Comparison of ENCODE assay signal across 23 cellular contexts in the genomic region with DNA sequence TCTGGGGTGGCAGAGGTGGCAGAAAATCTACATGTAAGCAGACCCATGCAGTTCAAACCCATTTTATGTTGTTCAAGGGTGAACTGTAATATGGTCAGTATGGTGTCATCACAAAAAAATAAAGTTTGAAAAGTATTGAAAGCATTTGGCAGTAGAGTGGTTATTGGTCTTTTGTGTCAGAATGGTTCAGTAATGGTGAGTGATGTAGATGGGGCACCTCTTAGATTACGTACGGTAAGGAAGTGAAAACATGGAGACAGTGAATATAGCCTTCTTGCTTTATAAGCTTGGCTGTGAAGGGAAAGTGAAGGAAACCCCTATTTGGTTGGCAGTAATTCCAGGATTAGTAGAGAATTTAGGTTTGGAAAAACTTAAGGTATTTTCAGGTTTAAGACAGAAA. TPM values are rescaled to one million over a fixed set of nuclear protein-coding genes. Genes with fewer than 3 reads are reported as not detected.
DNase-seq lines count a peak whose midpoint lies in the region; ATAC-seq, FAIRE-seq and TF ChIP-seq lines count a peak whose summit lies in the region.
"Had no signal": no experiment of that assay in that cellular context is flagged by ENCODE, and none has a peak within 500 bp of the region (broad histone marks: within the 10 kb centered on the region; RNA-seq: fewer than 3 reads in every experiment).

No MANE protein-coding gene starts in this region.

- BruUV-seq in MCF 10A (replicated peaks; lab: Mats Ljungman, UMichigan) = no TSS peak

- peaks cover 0 to 2% of the 10 kb centered on the region in 2 experiments for H4K20me1 ChIP-seq in H1 (replicated peaks in 1 of 2; ENCODE audit: control insufficient read depth in 1 of 2, insufficient read depth in 2 of 2, low read length in 2 of 2)
- H4K20me1 ChIP-seq: BLaER1 had no signal

- TF ChIP-seq POLR2A in breast epithelium (IDR thresholded peaks at IDR 0.05) (no peak), H1 (IDR thresholded peaks at IDR 0.05; ENCODE audit: control extremely low read depth in 1 of 2, low read depth in 2 of 2, low read length in 2 of 2) (no peak), lower leg skin (IDR thresholded peaks at IDR 0.05) (no peak)

- H3K36me3 Mint-ChIP-seq in MCF 10A (ENCODE audit: insufficient read depth, unreplicated experiment) = peaks cover 79% of the 10 kb centered on the region
- H3K36me3 Mint-ChIP-seq in CD8-positive, alpha-beta memory T cell = peaks cover 4 to 82% (median 22%) of the 10 kb centered on the region in 3 donors
- H3K36me3 Mint-ChIP-seq in stimulated activated memory B cell treated with anti-CD40 and anti-IgM and Interleukin-4, amounts not matched to agents 10 μg/mL and 1 μg/mL and 100 μg/mL, for 72 hours = peaks cover 55% of the 10 kb centered on the region

- H3K4me1 ChIP-seq in breast epithelium (no peaks in the 10 kb centered on the region), H1 (replicated peaks in 1 of 4; ENCODE audit: control insufficient read depth in 3 of 4, insufficient read depth in 4 of 4, low read length in 3 of 4) (no peaks in the 10 kb centered on the region), mucosa of descending colon (ENCODE audit: low read depth) (no peaks in the 10 kb centered on the region)
- no peaks in the 10 kb centered on the region for H3K4me1 ChIP-seq in CD8-positive, alpha-beta memory T cell (ENCODE audit: insufficient read depth, low read length)
- H3K4me1 ChIP-seq: BLaER1 had no signal

- TF ChIP-seq RAD21 in H1 (IDR thresholded peaks at IDR 0.05 in 1 of 2, conservative IDR thresholded peaks at IDR 0.05 in 1 of 2; ENCODE audit: low read depth in 2 of 2, low read length in 2 of 2) = no peak

- no peak overlapping the region for H3K4ac ChIP-seq in H1 (replicated peaks; ENCODE audit: insufficient read length, low read depth, low read length)

- H3K36me3 ChIP-seq in breast epithelium (peaks cover 23% of the 10 kb centered on the region), H1 (ENCODE audit: control insufficient read depth in 2 of 4, insufficient read depth in 4 of 4, low read length in 3 of 4) (peaks cover 0 to 50% (median 18%) of the 10 kb centered on the region in 4 experiments; a peak in 5 of 8 replicates), mucosa of descending colon (ENCODE audit: low read depth) (no peaks in the 10 kb centered on the region)
- peaks cover 30% of the 10 kb centered on the region for H3K36me3 ChIP-seq in CD8-positive, alpha-beta memory T cell (ENCODE audit: insufficient read depth, low read length)

- H3K23me2 ChIP-seq in H1 (ENCODE audit: low read depth, low read length) = no peaks in the 10 kb centered on the region

- H3K27me3 Mint-ChIP-seq in MCF 10A (ENCODE audit: insufficient read depth, unreplicated experiment) = no peaks in the 10 kb centered on the region
- H3K27me3 Mint-ChIP-seq in CD8-positive, alpha-beta memory T cell = no peaks in the 10 kb centered on the region
- H3K27me3 Mint-ChIP-seq in stimulated activated memory B cell treated with anti-CD40 and anti-IgM and Interleukin-4, amounts not matched to agents 10 μg/mL and 1 μg/mL and 100 μg/mL, for 72 hours = no peaks in the 10 kb centered on the region

- DNase-seq in MCF 10A (ENCODE audit: unreplicated experiment) (no peak), breast epithelium (ENCODE audit: low spot score in 2 of 2) (no peak), H1 (ENCODE audit: low read depth in 1 of 2, low spot score in 2 of 2) (no peak), GM19238 (ENCODE audit: insufficient read length, low spot score) (no peak), mucosa of descending colon (no peak), lower leg skin (ENCODE audit: low spot score in 2 of 2) (no peak)
- no peak for DNase-seq in CD8-positive, alpha-beta memory T cell
- DNase-seq: DMS53; GDM1; H9; HFFc6; Kasumi-1; MG63; NCI-H1417; NCI-H187; NCI-H748 treated with DMSO at 0.1 percent for 48 hours; NK-92 treated with Interleukin-12 subunit alpha and Interleukin-12 subunit beta, amount 100 ng/mL, for 24 hours; SIG-M5; SK-N-SH had no signal

- POLR2A ChIA-PET in MCF 10A (lab: Yijun Ruan, JAX) = no interaction called here
- POLR2A ChIA-PET in CD8-positive, alpha-beta memory T cell (lab: Charles Lee) = no interaction called here
- POLR2A ChIA-PET in H1 (lab: Charles Lee; ENCODE audit: partially characterized antibody) = no interaction called here

- H3K9me3 ChIP-seq in breast epithelium (no peaks in the 10 kb centered on the region), H1 (ENCODE audit: insufficient read depth in 2 of 2, low read depth in 1 of 2, low read length in 1 of 2) (no peaks in the 10 kb centered on the region), mucosa of descending colon (no peaks in the 10 kb centered on the region)
- H3K9me3 ChIP-seq in CD8-positive, alpha-beta memory T cell (ENCODE audit: low read length) = no peaks in the 10 kb centered on the region
- H3K9me3 ChIP-seq: BLaER1, MG63, SK-N-SH had no signal

- H3K79me1 ChIP-seq in H1 (ENCODE audit: low read depth, low read length) = no peaks in the 10 kb centered on the region

- H3K56ac ChIP-seq in H1 (replicated peaks; ENCODE audit: insufficient read length, low read depth, low read length) = no peak overlapping the region

- no peak overlapping the region for H3K4me3 Mint-ChIP-seq in MCF 10A (ENCODE audit: unreplicated experiment)
- no peak overlapping the region for H3K4me3 Mint-ChIP-seq in CD8-positive, alpha-beta memory T cell
- H3K4me3 Mint-ChIP-seq in stimulated activated memory B cell treated with anti-CD40 and anti-IgM and Interleukin-4, amounts not matched to agents 10 μg/mL and 1 μg/mL and 100 μg/mL, for 72 hours = no peak overlapping the region
- H3K4me3 Mint-ChIP-seq: H9, HFFc6 had no signal

- H3K4me3 ChIP-seq in breast epithelium (no peak overlapping the region), H1 (ENCODE audit: extremely low read depth in 1 of 4, insufficient read depth in 2 of 4, low read depth in 3 of 4, low read length in 4 of 4) (no peak overlapping the region), mucosa of descending colon (no peak overlapping the region), lower leg skin (ENCODE audit: low read depth, poor library complexity, severe bottlenecking) (no peak overlapping the region)
- H3K4me3 ChIP-seq in CD8-positive, alpha-beta memory T cell (ENCODE audit: low read length) = no peak overlapping the region
- H3K4me3 ChIP-seq: BLaER1, MG63 had no signal

- H2AFZ ChIP-seq in H1 (ENCODE audit: low read length) = no peak overlapping the region

- H2BK120ac ChIP-seq in H1 (replicated peaks; ENCODE audit: low read depth, low read length) = no peak overlapping the region

- no peak for FAIRE-seq in H1 (lab: Jason Lieb, UNC)
- FAIRE-seq: D721Med had no signal

- H3K18ac ChIP-seq in H1 (ENCODE audit: extremely low read depth, low read length) = no peak overlapping the region

- 90% methylated on average over 2 of the region's 2 CpGs; no CpG with 5 or more reads in 1 of the 2 experiments for WGBS in H1 (ENCODE audit: extremely low coverage in 1 of 2, insufficient coverage in 1 of 2, insufficient read length in 1 of 2, insufficient replicate concordance in 2 of 2, low coverage in 1 of 2, low lambda C conversion rate in 2 of 2, missing lambda C conversion rate in 1 of 2), 2 experiments
- WGBS in lower leg skin, 2 donors = 92 to 96% methylated on average over 2 of the region's 2 CpGs

- H3K27ac ChIP-seq in breast epithelium (no peak overlapping the region), H1 (ENCODE audit: low read depth, low read length) (no peak overlapping the region)
- no peak overlapping the region for H3K27ac ChIP-seq in CD8-positive, alpha-beta memory T cell (ENCODE audit: low read depth, low read length)
- H3K27ac ChIP-seq: BLaER1, RWPE1 had no signal

- CTCF ChIA-PET in MCF 10A (lab: Yijun Ruan, JAX) (interaction anchor here (0.7 to 1.4 kb wide), 3 partner anchors 18 to 554 kb away, joined by 3 to 5 read pairs (median 3); no protein-coding TSS in a partner anchor), H1 (lab: Charles Lee; ENCODE audit: partially characterized antibody) (interaction anchor here (1.7 kb wide), 1 partner anchor 10 kb away, joined by 5 read pairs; no protein-coding TSS in a partner anchor)
- CTCF ChIA-PET in CD8-positive, alpha-beta memory T cell (lab: Charles Lee) = no interaction called here

- no peak overlapping the region for H4K91ac ChIP-seq in H1 (replicated peaks; ENCODE audit: insufficient read length, low read length)

- no peaks in the 10 kb centered on the region for H3K4me1 Mint-ChIP-seq in MCF 10A (ENCODE audit: insufficient read depth, unreplicated experiment)
- peaks cover 0 to 4% (median 0%) of the 10 kb centered on the region in 3 donors for H3K4me1 Mint-ChIP-seq in CD8-positive, alpha-beta memory T cell
- H3K4me1 Mint-ChIP-seq in stimulated activated memory B cell treated with anti-CD40 and anti-IgM and Interleukin-4, amounts not matched to agents 10 μg/mL and 1 μg/mL and 100 μg/mL, for 72 hours = no peaks in the 10 kb centered on the region

- no peak overlapping the region for H2BK12ac ChIP-seq in H1 (ENCODE audit: low read depth, low read length)

- no peak overlapping the region for H2BK15ac ChIP-seq in H1 (ENCODE audit: low read length)

- H3K4me2 ChIP-seq in H1 (ENCODE audit: insufficient read depth in 1 of 2, low read depth in 2 of 2, low read length in 2 of 2) = no peak overlapping the region
- H3K4me2 ChIP-seq: BLaER1, SK-N-SH had no signal

- no peak for ATAC-seq in stimulated activated memory B cell treated with anti-CD40 and anti-IgM and Interleukin-4, amounts not matched to agents 10 μg/mL and 1 μg/mL and 100 μg/mL, for 72 hours
- ATAC-seq in mucosa of descending colon = no peak

- no peak overlapping the region for H2BK20ac ChIP-seq in H1 (ENCODE audit: low read length)

- H4K5ac ChIP-seq in H1 (ENCODE audit: insufficient read length, low read depth, low read length) = no peak overlapping the region

- H3K27me3 ChIP-seq in breast epithelium (no peaks in the 10 kb centered on the region), H1 (replicated peaks in 1 of 4; ENCODE audit: control insufficient read depth in 3 of 4, extremely low read depth in 1 of 4, insufficient read depth in 3 of 4, low read length in 3 of 4) (no peaks in the 10 kb centered on the region)
- no peaks in the 10 kb centered on the region for H3K27me3 ChIP-seq in CD8-positive, alpha-beta memory T cell (ENCODE audit: insufficient read depth, low read length, poor library complexity, severe bottlenecking)
- H3K27me3 ChIP-seq: BLaER1, MG63 had no signal

- no peak overlapping the region for H3K9ac ChIP-seq in H1 (replicated peaks in 1 of 4; ENCODE audit: extremely low read depth in 1 of 4, low read depth in 3 of 4, low read length in 3 of 4)
- H3K9ac ChIP-seq: BLaER1, SK-N-SH had no signal

- no peak overlapping the region for H2AK5ac ChIP-seq in H1 (ENCODE audit: low read depth, low read length)

- H3K9me3 Mint-ChIP-seq in MCF 10A (ENCODE audit: unreplicated experiment) = no peaks in the 10 kb centered on the region
- no peaks in the 10 kb centered on the region for H3K9me3 Mint-ChIP-seq in CD8-positive, alpha-beta memory T cell
- H3K9me3 Mint-ChIP-seq in stimulated activated memory B cell treated with anti-CD40 and anti-IgM and Interleukin-4, amounts not matched to agents 10 μg/mL and 1 μg/mL and 100 μg/mL, for 72 hours = no peaks in the 10 kb centered on the region
- H3K9me3 Mint-ChIP-seq: H9, HFFc6 had no signal

- no peak overlapping the region for H2BK5ac ChIP-seq in H1 (ENCODE audit: low read depth, low read length)

- H4K8ac ChIP-seq in H1 (ENCODE audit: extremely low read depth, insufficient read depth, low read length) = no peak overlapping the region

- peak overlapping the region; percentile 30 for H3K27ac Mint-ChIP-seq in MCF 10A (ENCODE audit: low read depth, unreplicated experiment)
- H3K27ac Mint-ChIP-seq in CD8-positive, alpha-beta memory T cell = peak overlapping the region in 5 of 8 donors; percentile 2 to 64 (median 19)
- peak overlapping the region; percentile 4 for H3K27ac Mint-ChIP-seq in stimulated activated memory B cell treated with anti-CD40 and anti-IgM and Interleukin-4, amounts not matched to agents 10 μg/mL and 1 μg/mL and 100 μg/mL, for 72 hours
- H3K27ac Mint-ChIP-seq: HFFc6 had no signal

- no peak for TF ChIP-seq EP300 in H1 (IDR thresholded peaks at IDR 0.05; ENCODE audit: borderline replicate concordance in 1 of 2, low read depth in 2 of 2, low read length in 2 of 2)

- intact Hi-C loops in MCF 10A (cut with micrococcal nuclease) (no loop called here), breast epithelium (cut with DNase I; ENCODE audit: low total_unique reads) (no loop called here), mucosa of descending colon (cut with DNase I, micrococcal nuclease) (no loop called here), lower leg skin (cut with DNase I; ENCODE audit: low total_unique reads) (no loop called here)

- no peak overlapping the region for H3K14ac ChIP-seq in H1 (ENCODE audit: insufficient read length)

- TF ChIP-seq CTCF in MCF 10A (IDR thresholded peaks at IDR 0.05; ENCODE audit: unreplicated experiment) = no peak
- TF ChIP-seq CTCF in breast epithelium (IDR thresholded peaks at IDR 0.05) = no peak
- no peak for TF ChIP-seq CTCF in H1 (IDR thresholded peaks at IDR 0.05; ENCODE audit: control extremely low read depth in 1 of 3, insufficient read depth in 1 of 3, low read depth in 1 of 3, low read length in 3 of 3)
- no peak for TF ChIP-seq CTCF in mucosa of descending colon (IDR thresholded peaks at IDR 0.05)
- no peak for TF ChIP-seq CTCF in lower leg skin (IDR thresholded peaks at IDR 0.05)

- H3K23ac ChIP-seq in H1 (ENCODE audit: insufficient read length) = no peak overlapping the region

- no peaks in the 10 kb centered on the region for H3K79me2 ChIP-seq in H1 (ENCODE audit: control insufficient read depth in 1 of 2, insufficient read depth in 2 of 2, low read length in 2 of 2)

RNA-seq across cellular contexts. Expression of gene CCNB2, which starts 17.2 kb away (rescaled TPM):
- total RNA-seq in MCF 10A (2022) = 25.7 and 54.1 TPM in 2 replicates
- total RNA-seq in breast epithelium = 1 to 10 TPM in 1 of 3 donors, under 1 TPM in 2; 0.29 to 3.5 (median 0.98) TPM
- 10 to 100 TPM; 28.2 to 30.3 TPM for total RNA-seq in CD8-positive, alpha-beta memory T cell
- 0.51 TPM for polyA plus RNA-seq in CD8-positive, alpha-beta memory T cell
- total RNA-seq in H1 (2021; fragmentation: NEBNext Ultra II Directional; extraction: Animal tissue kit (Norgen Biotek cat#: 25700)) = 92.1 and 93.6 TPM in 2 replicates
- 70.7 and 76.0 TPM in 2 replicates for polyA plus RNA-seq in H1 (2011; rRNA removed)
- 112 TPM for polyA plus RNA-seq in H1 (2011; cell fraction: cytosol; rRNA removed)
- polyA plus RNA-seq in H1 (2011; cell fraction: nucleus; rRNA removed) = 37.2 TPM
- 92.3 to 131 TPM (median 97.7 TPM) in 4 replicates for polyA plus RNA-seq in H1 (2012, experiment 1 of 2)
- 29.6 TPM for polyA plus RNA-seq in H1 (2012, experiment 2 of 2)
- 80.0 TPM for polyA plus RNA-seq in H1 (2013, experiment 1 of 2)
- 75.3 TPM for polyA plus RNA-seq in H1 (2013, experiment 2 of 2)
- polyA minus RNA-seq in H1 (2011; rRNA and poly(A)+ RNA removed) = 65.5 and 66.2 TPM in 2 replicates
- polyA minus RNA-seq in H1 (2011; cell fraction: cytosol; rRNA and poly(A)+ RNA removed) = 61.4 TPM
- 44.7 TPM for polyA minus RNA-seq in H1 (2011; cell fraction: nucleus; rRNA and poly(A)+ RNA removed)
- total RNA-seq in mucosa of descending colon = 10 to 100 TPM in 1 of 3 donors, 1 to 10 TPM in 2; 3.0 to 29.3 (median 8.7) TPM
- 1 to 10 TPM; 3.3 to 7.6 (median 4.5) TPM for total RNA-seq in lower leg skin
